Comparison of ENCODE assay signal across 8 cellular contexts in genomic region chr11:65432686-65433582, GRCh38. TPM values are rescaled to one million over a fixed set of nuclear protein-coding genes. Genes with fewer than 3 reads are reported as not detected.
A peak's percentile ranks its signal among the peaks of the same experiment; 100 is the strongest.
DNase-seq lines count a peak whose midpoint lies in the region; ATAC-seq and TF ChIP-seq lines count a peak whose summit lies in the region.

No MANE protein-coding gene starts in this region.

- no peak overlapping the region for H3K4me3 ChIP-seq in GM12875 (ENCODE audit: low read depth, low read length)
- H3K4me3 ChIP-seq in epithelial cell of proximal tubule (ENCODE audit: low read depth, low read length), result no peak overlapping the region
- peak overlapping the region in 1 of 8 donors; percentile 0 for H3K4me3 ChIP-seq in spleen

- no peak for ATAC-seq in GM18868 (IDR thresholded peaks at IDR 0.05; ENCODE audit: unreplicated experiment)

- intact Hi-C loops in spleen (cut with DNase I; ENCODE audit: low total_unique reads), result loop anchor here (5.0 kb wide), 1 partner anchor 74 kb away; no protein-coding TSS in a partner anchor

- TF ChIP-seq POLR2A in spleen (IDR thresholded peaks at IDR 0.05), result peak in 2 of 3 donors; percentile 8 to 61

- WGBS in spleen, 5 donors, result 94 to 100% (median 96%) methylated on average over 1 of the region's 1 CpG

- no peaks in the 10 kb centered on the region for H3K27me3 ChIP-seq in spleen (replicated peaks in 1 of 7)

- H3K36me3 ChIP-seq in spleen, result peaks cover 0 to 82% (median 37%) of the 10 kb centered on the region in 6 donors

- 0 out of 2 replicates have a peak, but pooled peaks have one; percentile 7 for TF ChIP-seq CTCF in GM12875 (IDR thresholded peaks at IDR 0.05; ENCODE audit: borderline replicate concordance, insufficient read depth, low read depth, low read length)
- peak; percentile 21 for TF ChIP-seq CTCF in epithelial cell of proximal tubule (conservative IDR thresholded peaks at IDR 0.05; ENCODE audit: low read depth, low read length)
- peak in 8 of 11 experiments; percentile 12 to 62 (median 44) for TF ChIP-seq CTCF in spleen (IDR thresholded peaks at IDR 0.05 in 8 of 11, conservative IDR thresholded peaks at IDR 0.05 in 3 of 11)

- peaks cover 49 to 100% (median 97%) of the 10 kb centered on the region in 6 donors for H3K4me1 ChIP-seq in spleen

- no peaks in the 10 kb centered on the region for H3K9me3 ChIP-seq in spleen

- peak overlapping the region in 7 of 8 donors; percentile 14 to 100 (median 98) for H3K27ac ChIP-seq in spleen

- DNase-seq in ACHN, result peak; percentile 33
- peak; percentile 77 for DNase-seq in RKO (ENCODE audit: low spot score)
- no peak for DNase-seq in epithelial cell of proximal tubule (ENCODE audit: low read depth)
- no peak for DNase-seq in spleen
- no peak for DNase-seq in SW 1271 (lab: John Stamatoyannopoulos, UW)
- DNase-seq in 8988T, result no peak

- in situ Hi-C loops in ACHN (cut with HindIII; ENCODE audit: low pct_ligation_motif_present, low pct_unique_long_range_greater_than_20kb, low sequenced_read_pairs), result no loop called here

RNA-seq across cellular contexts. Expression of gene NEAT1, which starts 10.3 kb away (rescaled TPM):
- total RNA-seq in epithelial cell of proximal tubule (6.4 and 27.0 TPM in 2 replicates), spleen (1,000 to 10,000 TPM in 2 of 7 donors, 100 to 1,000 TPM in 5; 266 to 1,804 (median 799) TPM)
- 1,000 to 10,000 TPM in 2 of 3 donors, 100 to 1,000 TPM in 1; 526 to 1,090 (median 1,018) TPM for polyA plus RNA-seq in spleen

RNA-seq across cellular contexts. Expression of gene FRMD8, which starts 46.5 kb away (rescaled TPM):
- total RNA-seq in epithelial cell of proximal tubule (43.5 and 49.5 TPM in 2 replicates), spleen (100 to 1,000 TPM in 3 of 7 donors, 10 to 100 TPM in 4; 65.4 to 128 (median 99.5) TPM)
- 10 to 100 TPM; 19.3 to 32.0 (median 23.4) TPM for polyA plus RNA-seq in spleen

RNA-seq across cellular contexts. Expression of gene SLC25A45, which starts 50.5 kb away (rescaled TPM):
- total RNA-seq in epithelial cell of proximal tubule, result 0.29 and 1.2 TPM in 2 replicates
- 10 to 100 TPM; 11.6 to 33.4 (median 25.7) TPM for total RNA-seq in spleen
- 10 to 100 TPM; 14.1 to 26.2 (median 24.1) TPM for polyA plus RNA-seq in spleen

Comparison
In these comparisons a context has a peak if more than half of its experiments do, and no peak if none do; other contexts are left out.
1. DNase-seq: peak in ACHN (single experiment) and RKO (single experiment); none in epithelial cell of proximal tubule (single experiment), spleen (single experiment), SW 1271 (0 of 2) and 8988T (single experiment).
2. Peak in every context shown above with its lines, with median percentiles within 50 percentile points of each other: CTCF ChIP-seq.